23 cellular contexts compared by ENCODE assay signal in the genomic region with DNA sequence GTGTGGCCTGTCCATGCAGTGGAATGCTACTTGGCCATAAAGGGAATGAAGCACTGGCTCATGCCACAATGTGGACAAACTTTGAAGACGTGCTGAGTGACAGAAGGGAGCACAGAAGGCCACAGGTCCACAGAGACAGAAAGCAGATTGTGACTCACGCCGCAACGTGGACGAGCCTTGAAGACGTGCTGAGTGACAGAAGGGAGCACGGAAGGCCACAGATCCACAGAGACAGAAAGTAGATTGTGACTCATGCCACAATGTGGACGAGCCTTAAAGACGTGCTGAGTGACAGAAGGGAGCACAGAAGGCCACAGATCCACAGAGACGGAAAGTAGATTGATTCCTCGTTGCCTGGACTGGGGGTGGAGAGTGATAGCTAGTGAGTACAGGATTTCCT. TPM values are rescaled to one million over a fixed set of nuclear protein-coding genes. Genes with fewer than 3 reads are reported as not detected.
A peak's percentile ranks its signal among the peaks of the same experiment; 100 is the strongest.
DNase-seq lines count a peak whose midpoint lies in the region; ATAC-seq and TF ChIP-seq lines count a peak whose summit lies in the region.
"Had no signal": no experiment of that assay in that cellular context is flagged by ENCODE, and none has a peak within 500 bp of the region (broad histone marks: within the 10 kb centered on the region; RNA-seq: fewer than 3 reads in every experiment).

No MANE protein-coding gene starts in this region.

- no peak overlapping the region for H3K4me2 ChIP-seq in GM23338

- H3K4me3 Mint-ChIP-seq in natural killer cell (no peak overlapping the region), GM23338 (no peak overlapping the region)
- no peak overlapping the region for H3K4me3 Mint-ChIP-seq in natural killer cell treated with Interleukin-12 subunit alpha and Interleukin-12 subunit beta and Interleukin-15 and Interleukin-18, amount 100 ng/mL, for 72 hours
- H3K4me3 Mint-ChIP-seq in activated naive CD8-positive, alpha-beta T cell treated with anti-CD3 and anti-CD28 coated beads, Interleukin-2, amount 10 ng/mL, durations not matched to agents 7 days and 5 days: no peak overlapping the region
- H3K4me3 Mint-ChIP-seq in stimulated activated naive B cell treated with anti-CD40 and anti-IgM and Interleukin-4, amounts not matched to agents 10 μg/mL and 1 μg/mL and 100 μg/mL, for 72 hours: no peak overlapping the region
- H3K4me3 Mint-ChIP-seq: brain had no signal

- POLR2A ChIA-PET in activated naive CD8-positive, alpha-beta T cell treated with anti-CD3 and anti-CD28 coated beads, Interleukin-2, amount 10 ng/mL, durations not matched to agents 7 days and 5 days (lab: Charles Lee): interaction anchor here (0.9 kb wide), 1 partner anchor 10 kb away, joined by 4 read pairs; no protein-coding TSS in a partner anchor

- no peaks in the 10 kb centered on the region for H3K27me3 Mint-ChIP-seq in natural killer cell (ENCODE audit: low read depth in 2 of 2)
- no peaks in the 10 kb centered on the region for H3K27me3 Mint-ChIP-seq in natural killer cell treated with Interleukin-12 subunit alpha and Interleukin-12 subunit beta and Interleukin-15 and Interleukin-18, amount 100 ng/mL, for 72 hours
- no peaks in the 10 kb centered on the region for H3K27me3 Mint-ChIP-seq in activated naive CD8-positive, alpha-beta T cell treated with anti-CD3 and anti-CD28 coated beads, Interleukin-2, amount 10 ng/mL, durations not matched to agents 7 days and 5 days
- H3K27me3 Mint-ChIP-seq in stimulated activated naive B cell treated with anti-CD40 and anti-IgM and Interleukin-4, amounts not matched to agents 10 μg/mL and 1 μg/mL and 100 μg/mL, for 72 hours: no peaks in the 10 kb centered on the region
- peaks cover 6% of the 10 kb centered on the region for H3K27me3 Mint-ChIP-seq in GM23338 (ENCODE audit: insufficient read depth, low read depth, poor library complexity)
- H3K27me3 Mint-ChIP-seq: brain had no signal

- peaks cover 11% of the 10 kb centered on the region; the same call in 1 of the 2 replicates for H3K36me3 ChIP-seq in GM23338 (ENCODE audit: insufficient read depth)

- ATAC-seq in natural killer cell (no peak), GM23338 (no peak)
- ATAC-seq in natural killer cell treated with Interleukin-12 subunit alpha and Interleukin-12 subunit beta and Interleukin-15 and Interleukin-18, amount 100 ng/mL, for 72 hours: no peak
- no peak for ATAC-seq in activated naive CD8-positive, alpha-beta T cell treated with anti-CD3 and anti-CD28 coated beads, Interleukin-2, amount 10 ng/mL, durations not matched to agents 7 days and 5 days (ENCODE audit: low read depth)
- no peak for ATAC-seq in stimulated activated naive B cell treated with anti-CD40 and anti-IgM and Interleukin-4, amounts not matched to agents 10 μg/mL and 1 μg/mL and 100 μg/mL, for 72 hours (replicated peaks)

- H3K36me3 Mint-ChIP-seq in natural killer cell (peaks cover 10% of the 10 kb centered on the region), GM23338 (ENCODE audit: low read depth) (peaks cover 54% of the 10 kb centered on the region)
- H3K36me3 Mint-ChIP-seq in natural killer cell treated with Interleukin-12 subunit alpha and Interleukin-12 subunit beta and Interleukin-15 and Interleukin-18, amount 100 ng/mL, for 72 hours: peaks cover 10% of the 10 kb centered on the region
- H3K36me3 Mint-ChIP-seq in activated naive CD8-positive, alpha-beta T cell treated with anti-CD3 and anti-CD28 coated beads, Interleukin-2, amount 10 ng/mL, durations not matched to agents 7 days and 5 days: peaks cover 31% of the 10 kb centered on the region
- peaks cover 47 to 62% of the 10 kb centered on the region in 2 donors for H3K36me3 Mint-ChIP-seq in stimulated activated naive B cell treated with anti-CD40 and anti-IgM and Interleukin-4, amounts not matched to agents 10 μg/mL and 1 μg/mL and 100 μg/mL, for 72 hours

- H3F3A ChIP-seq in GM23338 (replicated peaks; ENCODE audit: low read depth): 0 out of 2 replicates have a peak, but pooled peaks cover 4% of the 10 kb centered on the region

- H3K4me1 Mint-ChIP-seq in natural killer cell (peaks cover 26 to 32% of the 10 kb centered on the region in 2 donors), GM23338 (no peaks in the 10 kb centered on the region)
- H3K4me1 Mint-ChIP-seq in natural killer cell treated with Interleukin-12 subunit alpha and Interleukin-12 subunit beta and Interleukin-15 and Interleukin-18, amount 100 ng/mL, for 72 hours (ENCODE audit: low read depth in 2 of 2): peaks cover 22 to 31% of the 10 kb centered on the region in 2 donors
- peaks cover 19% of the 10 kb centered on the region for H3K4me1 Mint-ChIP-seq in activated naive CD8-positive, alpha-beta T cell treated with anti-CD3 and anti-CD28 coated beads, Interleukin-2, amount 10 ng/mL, durations not matched to agents 7 days and 5 days
- peaks cover 34 to 37% of the 10 kb centered on the region in 2 donors for H3K4me1 Mint-ChIP-seq in stimulated activated naive B cell treated with anti-CD40 and anti-IgM and Interleukin-4, amounts not matched to agents 10 μg/mL and 1 μg/mL and 100 μg/mL, for 72 hours

- no peaks in the 10 kb centered on the region for H3K4me1 ChIP-seq in GM23338 (ENCODE audit: insufficient read depth)

- no peaks in the 10 kb centered on the region for H3K9me3 Mint-ChIP-seq in natural killer cell
- H3K9me3 Mint-ChIP-seq in natural killer cell treated with Interleukin-12 subunit alpha and Interleukin-12 subunit beta and Interleukin-15 and Interleukin-18, amount 100 ng/mL, for 72 hours: no peaks in the 10 kb centered on the region
- H3K9me3 Mint-ChIP-seq in activated naive CD8-positive, alpha-beta T cell treated with anti-CD3 and anti-CD28 coated beads, Interleukin-2, amount 10 ng/mL, durations not matched to agents 7 days and 5 days: no peaks in the 10 kb centered on the region
- no peaks in the 10 kb centered on the region for H3K9me3 Mint-ChIP-seq in stimulated activated naive B cell treated with anti-CD40 and anti-IgM and Interleukin-4, amounts not matched to agents 10 μg/mL and 1 μg/mL and 100 μg/mL, for 72 hours
- no peaks in the 10 kb centered on the region for H3K9me3 Mint-ChIP-seq in GM23338
- H3K9me3 Mint-ChIP-seq: brain had no signal

- H3K79me2 ChIP-seq in GM23338 (replicated peaks; ENCODE audit: insufficient read depth): peaks cover 36% of the 10 kb centered on the region

- intact Hi-C loops in natural killer cell (cut with micrococcal nuclease): no loop called here

- TF ChIP-seq CTCF in natural killer cell (IDR thresholded peaks at IDR 0.05): no peak
- TF ChIP-seq CTCF in GM23338 (conservative IDR thresholded peaks at IDR 0.05; ENCODE audit: low read depth in 2 of 2): no peak

- no peak overlapping the region for H3K4me3 ChIP-seq in GM23338
- H3K4me3 ChIP-seq: SK-N-MC, transverse colon had no signal

- no peak for DNase-seq in natural killer cell
- DNase-seq in natural killer cell treated with Interleukin-12 subunit alpha and Interleukin-12 subunit beta and Interleukin-15 and Interleukin-18, amount 100 ng/mL, for 72 hours (ENCODE audit: low spot score): no peak
- DNase-seq in T-helper 22 cell (ENCODE audit: low read depth): peak; percentile 8
- DNase-seq in activated naive CD8-positive, alpha-beta T cell treated with anti-CD3 and anti-CD28 coated beads, Interleukin-2, amount 10 ng/mL, durations not matched to agents 7 days and 5 days: no peak
- DNase-seq in stimulated activated naive B cell treated with anti-CD40 and anti-IgM and Interleukin-4, amounts not matched to agents 10 μg/mL and 1 μg/mL and 100 μg/mL, for 72 hours: no peak
- no peak for DNase-seq in SIG-M5 treated with dmso at 0.1 percent for 504 hours (lab: John Stamatoyannopoulos, UW; ENCODE audit: unreplicated experiment)
- no peak for DNase-seq in GM23338 (ENCODE audit: low spot score)
- DNase-seq: DMS79 treated with DMSO at 0.1 percent for 48 hours; effector CD4-positive, alpha-beta T cell; KBM-7; NCI-H146; NCI-H526 treated with DMSO at 0.1 percent for 48 hours; RPMI8226; small intestine; stimulated activated CD4-positive, alpha-beta T cell treated with anti-CD3 and anti-CD28 coated beads, Interleukin-2, amount 100 ng/mL, for 24 hours; T-helper 9 cell; transverse colon had no signal

- no peak overlapping the region for H2AFZ ChIP-seq in GM23338

- H3K27ac Mint-ChIP-seq in natural killer cell (peak overlapping the region; percentile 6 to 73), GM23338 (no peak overlapping the region)
- peak overlapping the region in 1 of 2 donors; percentile 59 for H3K27ac Mint-ChIP-seq in natural killer cell treated with Interleukin-12 subunit alpha and Interleukin-12 subunit beta and Interleukin-15 and Interleukin-18, amount 100 ng/mL, for 72 hours
- peak overlapping the region; percentile 26 for H3K27ac Mint-ChIP-seq in activated naive CD8-positive, alpha-beta T cell treated with anti-CD3 and anti-CD28 coated beads, Interleukin-2, amount 10 ng/mL, durations not matched to agents 7 days and 5 days
- H3K27ac Mint-ChIP-seq in stimulated activated naive B cell treated with anti-CD40 and anti-IgM and Interleukin-4, amounts not matched to agents 10 μg/mL and 1 μg/mL and 100 μg/mL, for 72 hours: peak overlapping the region; percentile 5
- H3K27ac Mint-ChIP-seq: brain had no signal

- peaks cover 16% of the 10 kb centered on the region; the same call in 1 of the 2 replicates for H4K20me1 ChIP-seq in GM23338 (replicated peaks; ENCODE audit: insufficient read depth)

- H3K27me3 ChIP-seq in GM23338 (ENCODE audit: insufficient read depth): no peaks in the 10 kb centered on the region
- H3K27me3 ChIP-seq: transverse colon had no signal

- H3K9me2 ChIP-seq in GM23338 (ENCODE audit: insufficient read depth): no peaks in the 10 kb centered on the region

- no peak overlapping the region for H3K27ac ChIP-seq in GM23338 (ENCODE audit: low read depth)
- H3K27ac ChIP-seq: SK-N-MC, transverse colon had no signal

TF ChIP-seq in GM23338, 12 proteins besides CTCF, POLR2A, EP300 and RAD21 (continues in another document):
- TF ChIP-seq EZH2 (IDR thresholded peaks at IDR 0.05; ENCODE audit: low read depth, unreplicated experiment): no peak

RNA-seq across cellular contexts. Expression of gene ZC3H18, which starts 19.2 kb away (rescaled TPM):
- total RNA-seq in natural killer cell: 100 to 1,000 TPM; 125 to 130 (median 126) TPM
- 100 to 1,000 TPM in 1 of 2 donors, 10 to 100 TPM in 1; 85.0 to 148 TPM for total RNA-seq in natural killer cell treated with Interleukin-12 subunit alpha and Interleukin-12 subunit beta and Interleukin-15 and Interleukin-18, amount 100 ng/mL, for 72 hours
- total RNA-seq in activated naive CD8-positive, alpha-beta T cell treated with anti-CD3 and anti-CD28 coated beads, Interleukin-2, amount 10 ng/mL, durations not matched to agents 7 days and 5 days: 10 to 100 TPM; 83.4 to 88.7 TPM
- 25.2 and 30.0 TPM in 2 replicates for total RNA-seq in GM23338 (2014; rRNA removed; shearing (Covaris generic))
- polyA plus RNA-seq in GM23338 (2016; fragmentation: Nextera tagmentation; extraction: Ambion mirVana): 40.1 and 40.7 TPM in 2 replicates

RNA-seq across cellular contexts. Expression of gene IL17C, which starts 48.9 kb away (rescaled TPM):
- total RNA-seq in natural killer cell: 1 to 10 TPM in 2 of 3 donors, under 1 TPM in 1; 0.61 to 3.0 (median 1.2) TPM
- total RNA-seq in natural killer cell treated with Interleukin-12 subunit alpha and Interleukin-12 subunit beta and Interleukin-15 and Interleukin-18, amount 100 ng/mL, for 72 hours: 1 to 10 TPM in 1 of 2 donors, under 1 TPM in 1; 0.64 to 1.0 TPM
- under 1 TPM in 1 of 2 experiments, not detected in 1; 0.68 TPM for total RNA-seq in activated naive CD8-positive, alpha-beta T cell treated with anti-CD3 and anti-CD28 coated beads, Interleukin-2, amount 10 ng/mL, durations not matched to agents 7 days and 5 days
- total RNA-seq in GM23338 (2014; rRNA removed; shearing (Covaris generic)): 2.7 and 5.1 TPM in 2 replicates
- polyA plus RNA-seq in GM23338 (2016; fragmentation: Nextera tagmentation; extraction: Ambion mirVana): 2.3 and 3.9 TPM in 2 replicates
- total RNA-seq: frontal cortex, mucosa of gallbladder, transverse colon had no signal
- polyA plus RNA-seq: adipose tissue, keratinocyte had no signal
